ENCODE assay signal across 9 cellular contexts in the genomic region with DNA sequence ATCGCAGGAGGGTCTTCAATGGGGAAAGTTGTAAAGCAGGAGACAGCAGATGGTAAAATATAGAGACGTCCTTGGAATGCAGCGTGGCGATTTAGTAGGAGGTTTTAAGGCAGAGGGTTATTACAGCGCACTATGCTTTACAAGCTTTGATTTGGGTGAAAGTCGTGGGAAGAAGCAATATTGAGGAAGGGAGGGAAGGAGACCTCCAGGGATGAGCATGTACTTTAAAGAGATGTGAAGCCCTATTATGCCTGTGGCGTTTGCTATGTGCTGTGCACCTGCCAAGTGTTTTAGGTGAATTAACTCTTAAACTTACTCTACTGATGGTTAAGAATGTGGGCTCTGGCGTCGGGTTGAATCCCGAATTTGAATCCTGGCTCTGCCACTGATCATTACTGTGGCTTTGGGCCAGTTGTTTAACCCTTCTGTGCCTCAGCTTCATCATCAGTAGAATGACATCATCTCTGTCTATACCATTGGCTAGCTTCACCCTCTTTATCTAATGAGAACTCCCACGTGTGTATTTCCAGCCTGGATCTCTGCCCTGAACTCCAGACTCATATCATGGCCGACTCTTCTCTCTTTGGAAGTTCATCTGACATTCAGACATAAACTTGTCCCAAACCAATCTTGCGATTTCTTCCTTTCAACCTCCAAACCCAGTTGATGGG. TPM values are rescaled to one million over a fixed set of nuclear protein-coding genes. Genes with fewer than 3 reads are reported as not detected.
DNase-seq lines count a peak whose midpoint lies in the region; ATAC-seq and TF ChIP-seq lines count a peak whose summit lies in the region.
"Had no signal": no experiment of that assay in that cellular context is flagged by ENCODE, and none has a peak within 500 bp of the region (broad histone marks: within the 10 kb centered on the region; RNA-seq: fewer than 3 reads in every experiment).

No MANE protein-coding gene starts in this region.

- 22 to 24% methylated on average over 13 of the region's 13 CpGs for WGBS in ectodermal cell, 2 experiments

- no peak for DNase-seq in CD4-positive, CD25-positive, alpha-beta regulatory T cell
- DNase-seq in NB4 (ENCODE audit: low read depth) (no peak), NCI-H1436 treated with DMSO at 0.1 percent for 48 hours (lab: John Stamatoyannopoulos, UW) (no peak), AG08395 (ENCODE audit: low spot score) (no peak), DMS114 treated with DMSO at 0.1 percent for 48 hours (lab: John Stamatoyannopoulos, UW; ENCODE audit: unreplicated experiment) (no peak)
- no peak for DNase-seq in naive thymus-derived CD4-positive, alpha-beta T cell
- no peak for DNase-seq in T-helper 2 cell treated with Interferon-gamma antibody and Interleukin-4, amounts not matched to agents 5 μg/mL and 100 μg/mL, for 36 hours (ENCODE audit: low spot score)

- H3K4me3 Mint-ChIP-seq in CD4-positive, CD25-positive, alpha-beta regulatory T cell, result no peak overlapping the region
- no peak overlapping the region for H3K4me3 Mint-ChIP-seq in naive thymus-derived CD4-positive, alpha-beta T cell
- H3K4me3 Mint-ChIP-seq in T-helper 2 cell treated with Interferon-gamma antibody and Interleukin-4, amounts not matched to agents 5 μg/mL and 100 μg/mL, for 36 hours, result no peak overlapping the region
- H3K4me3 Mint-ChIP-seq: activated naive CD4-positive, alpha-beta T cell treated with anti-CD3 and anti-CD28 coated beads for 36 hours had no signal

- no peaks in the 10 kb centered on the region for H3K27me3 ChIP-seq in CD4-positive, CD25-positive, alpha-beta regulatory T cell (ENCODE audit: control insufficient read depth, insufficient read depth, low read length)
- peaks cover 10% of the 10 kb centered on the region for H3K27me3 ChIP-seq in ectodermal cell (ENCODE audit: control insufficient read depth, insufficient read depth, low read length, poor library complexity, severe bottlenecking)
- no peaks in the 10 kb centered on the region for H3K27me3 ChIP-seq in naive thymus-derived CD4-positive, alpha-beta T cell (ENCODE audit: control insufficient read depth in 2 of 2, insufficient read depth in 2 of 2, low read length in 2 of 2)

- no peak for ATAC-seq in CD4-positive, CD25-positive, alpha-beta regulatory T cell (ENCODE audit: low read depth in 2 of 2)
- no peak for ATAC-seq in naive thymus-derived CD4-positive, alpha-beta T cell

- peak overlapping the region; percentile 87 for H3K4me3 ChIP-seq in CD4-positive, CD25-positive, alpha-beta regulatory T cell (ENCODE audit: low read depth, low read length)
- H3K4me3 ChIP-seq in NB4 (ENCODE audit: low read depth, low read length), result peak overlapping the region; percentile 93
- H3K4me3 ChIP-seq in ectodermal cell (ENCODE audit: insufficient read depth, low read depth, low read length), result peak overlapping the region; percentile 68
- H3K4me3 ChIP-seq in naive thymus-derived CD4-positive, alpha-beta T cell (ENCODE audit: low read length), result peak overlapping the region; percentile 71

- no peaks in the 10 kb centered on the region for H3K36me3 ChIP-seq in CD4-positive, CD25-positive, alpha-beta regulatory T cell (ENCODE audit: control insufficient read depth, insufficient read depth, low read length)
- H3K36me3 ChIP-seq in ectodermal cell (ENCODE audit: control insufficient read depth, insufficient read depth, low read length), result no peaks in the 10 kb centered on the region
- H3K36me3 ChIP-seq in naive thymus-derived CD4-positive, alpha-beta T cell (ENCODE audit: control insufficient read depth in 2 of 3, insufficient read depth in 3 of 3, low read length in 3 of 3), result peaks cover 0 to 6% (median 0%) of the 10 kb centered on the region in 3 experiments

- H3K4me1 Mint-ChIP-seq in CD4-positive, CD25-positive, alpha-beta regulatory T cell, result peaks cover 0 to 29% (median 22%) of the 10 kb centered on the region in 4 donors
- peaks cover 12 to 32% (median 25%) of the 10 kb centered on the region in 7 donors for H3K4me1 Mint-ChIP-seq in naive thymus-derived CD4-positive, alpha-beta T cell
- peaks cover 26% of the 10 kb centered on the region for H3K4me1 Mint-ChIP-seq in T-helper 2 cell treated with Interferon-gamma antibody and Interleukin-4, amounts not matched to agents 5 μg/mL and 100 μg/mL, for 36 hours (ENCODE audit: low read depth)

- intact Hi-C loops in naive thymus-derived CD4-positive, alpha-beta T cell (cut with micrococcal nuclease), result loop anchor here (1.0 to 10.0 kb wide), 19 partner anchors 13 to 1349 kb away; partner anchors contain the start of genes DMWD (in 2 of the 2), IRF2BP1 (in 2 of the 2), MYPOP (in 2 of the 2) and POLR1G (in 2 of the 2)

- H3K27ac ChIP-seq in CD4-positive, CD25-positive, alpha-beta regulatory T cell (ENCODE audit: insufficient read depth, low read length, poor library complexity, severe bottlenecking), result peak overlapping the region; percentile 79
- no peak overlapping the region for H3K27ac ChIP-seq in ectodermal cell (ENCODE audit: insufficient read depth, low read depth, low read length, poor library complexity, severe bottlenecking)
- peak overlapping the region; percentile 84 for H3K27ac ChIP-seq in naive thymus-derived CD4-positive, alpha-beta T cell (ENCODE audit: low read depth, low read length)

- TF ChIP-seq POLR2A in NB4 (IDR thresholded peaks at IDR 0.05; ENCODE audit: extremely low read depth, insufficient read length), result no peak

- CTCF ChIA-PET in naive thymus-derived CD4-positive, alpha-beta T cell (lab: Charles Lee), result interaction anchor here (0.5 to 1.7 kb wide), 4 partner anchors 13 to 353 kb away, joined by 3 to 7 read pairs (median 3); partner anchors contain the start of gene IRF2BP1

- no peaks in the 10 kb centered on the region for H3K9me3 ChIP-seq in CD4-positive, CD25-positive, alpha-beta regulatory T cell (ENCODE audit: control insufficient read depth in 2 of 2, low read length in 2 of 2)
- H3K9me3 ChIP-seq in ectodermal cell (ENCODE audit: control insufficient read depth, low read length), result no peaks in the 10 kb centered on the region
- no peaks in the 10 kb centered on the region for H3K9me3 ChIP-seq in naive thymus-derived CD4-positive, alpha-beta T cell (ENCODE audit: control insufficient read depth in 2 of 3, low read length in 3 of 3)

- no peaks in the 10 kb centered on the region for H3K9me3 Mint-ChIP-seq in CD4-positive, CD25-positive, alpha-beta regulatory T cell
- H3K9me3 Mint-ChIP-seq in naive thymus-derived CD4-positive, alpha-beta T cell, result no peaks in the 10 kb centered on the region
- no peaks in the 10 kb centered on the region for H3K9me3 Mint-ChIP-seq in T-helper 2 cell treated with Interferon-gamma antibody and Interleukin-4, amounts not matched to agents 5 μg/mL and 100 μg/mL, for 36 hours
- H3K9me3 Mint-ChIP-seq: activated naive CD4-positive, alpha-beta T cell treated with anti-CD3 and anti-CD28 coated beads for 36 hours had no signal

- no peak for TF ChIP-seq CTCF in NB4 (IDR thresholded peaks at IDR 0.05; ENCODE audit: low read depth, low read length)

- H3K4me1 ChIP-seq in CD4-positive, CD25-positive, alpha-beta regulatory T cell (ENCODE audit: control insufficient read depth, insufficient read depth, low read length, poor library complexity, severe bottlenecking), result peaks cover 29% of the 10 kb centered on the region
- H3K4me1 ChIP-seq in ectodermal cell (ENCODE audit: control insufficient read depth, insufficient read depth, low read length), result peaks cover 14% of the 10 kb centered on the region
- peaks cover 5 to 9% of the 10 kb centered on the region in 2 donors for H3K4me1 ChIP-seq in naive thymus-derived CD4-positive, alpha-beta T cell (ENCODE audit: control insufficient read depth in 2 of 2, insufficient read depth in 2 of 2, low read length in 2 of 2)

- no peak overlapping the region for H3K27ac Mint-ChIP-seq in CD4-positive, CD25-positive, alpha-beta regulatory T cell
- H3K27ac Mint-ChIP-seq in naive thymus-derived CD4-positive, alpha-beta T cell, result peak overlapping the region in 1 of 9 donors; percentile 72
- H3K27ac Mint-ChIP-seq in T-helper 2 cell treated with Interferon-gamma antibody and Interleukin-4, amounts not matched to agents 5 μg/mL and 100 μg/mL, for 36 hours, result no peak overlapping the region
- H3K27ac Mint-ChIP-seq: activated naive CD4-positive, alpha-beta T cell treated with anti-CD3 and anti-CD28 coated beads for 36 hours had no signal

- no peaks in the 10 kb centered on the region for H3K27me3 Mint-ChIP-seq in CD4-positive, CD25-positive, alpha-beta regulatory T cell
- H3K27me3 Mint-ChIP-seq in naive thymus-derived CD4-positive, alpha-beta T cell, result peaks cover 0 to 14% (median under 1%) of the 10 kb centered on the region in 5 donors
- peaks cover 4% of the 10 kb centered on the region for H3K27me3 Mint-ChIP-seq in T-helper 2 cell treated with Interferon-gamma antibody and Interleukin-4, amounts not matched to agents 5 μg/mL and 100 μg/mL, for 36 hours (ENCODE audit: low read depth)

- POLR2A ChIA-PET in naive thymus-derived CD4-positive, alpha-beta T cell (lab: Charles Lee), result interaction anchor here (1.0 to 1.8 kb wide), 3 partner anchors 18 to 94 kb away, joined by 3 to 7 read pairs (median 6); partner anchors contain the start of gene MYPOP

- H3K36me3 Mint-ChIP-seq in CD4-positive, CD25-positive, alpha-beta regulatory T cell, result peaks cover 7% of the 10 kb centered on the region
- H3K36me3 Mint-ChIP-seq in naive thymus-derived CD4-positive, alpha-beta T cell, result peaks cover 0 to 8% (median 6%) of the 10 kb centered on the region in 5 donors
- peaks cover 10% of the 10 kb centered on the region for H3K36me3 Mint-ChIP-seq in T-helper 2 cell treated with Interferon-gamma antibody and Interleukin-4, amounts not matched to agents 5 μg/mL and 100 μg/mL, for 36 hours (ENCODE audit: low read depth)

RNA-seq across cellular contexts. Expression of gene CCDC61, which starts 0.6 kb away (rescaled TPM):
- 12.6 TPM for total RNA-seq in CD4-positive, CD25-positive, alpha-beta regulatory T cell
- polyA plus RNA-seq in CD4-positive, CD25-positive, alpha-beta regulatory T cell, result 10 to 100 TPM in 1 of 4 donors, 1 to 10 TPM in 3; 7.1 to 11.9 (median 8.2) TPM
- 6.7 TPM for polyA plus RNA-seq in ectodermal cell (2013, experiment 1 of 4)
- polyA plus RNA-seq in ectodermal cell (2013, experiment 2 of 4), result 7.2 TPM
- 9.3 TPM for polyA plus RNA-seq in ectodermal cell (2013, experiment 3 of 4)
- 6.9 TPM for polyA plus RNA-seq in ectodermal cell (2013, experiment 4 of 4)
- total RNA-seq in naive thymus-derived CD4-positive, alpha-beta T cell, result 10 to 100 TPM; 15.5 to 35.8 (median 25.3) TPM
- 10 to 100 TPM; 10.1 to 12.9 TPM for polyA plus RNA-seq in naive thymus-derived CD4-positive, alpha-beta T cell

RNA-seq across cellular contexts. Expression of gene NOVA2, which starts 22.2 kb away (rescaled TPM):
- not detected for total RNA-seq in CD4-positive, CD25-positive, alpha-beta regulatory T cell
- polyA plus RNA-seq in CD4-positive, CD25-positive, alpha-beta regulatory T cell, result not detected
- 15.9 TPM for polyA plus RNA-seq in ectodermal cell (2013, experiment 1 of 4)
- polyA plus RNA-seq in ectodermal cell (2013, experiment 2 of 4), result 18.4 TPM
- polyA plus RNA-seq in ectodermal cell (2013, experiment 3 of 4), result 14.4 TPM
- polyA plus RNA-seq in ectodermal cell (2013, experiment 4 of 4), result 15.8 TPM
- total RNA-seq in naive thymus-derived CD4-positive, alpha-beta T cell, result under 1 TPM in 1 of 5 experiments, not detected in 4; 0.19 TPM
- not detected for polyA plus RNA-seq in naive thymus-derived CD4-positive, alpha-beta T cell
- total RNA-seq: activated naive CD4-positive, alpha-beta T cell treated with anti-CD3 and anti-CD28 coated beads for 36 hours had no signal

RNA-seq across cellular contexts. Expression of gene PGLYRP1, which starts 27.0 kb away (rescaled TPM):
- not detected for total RNA-seq in CD4-positive, CD25-positive, alpha-beta regulatory T cell
- polyA plus RNA-seq in CD4-positive, CD25-positive, alpha-beta regulatory T cell, result not detected
- not detected for polyA plus RNA-seq in ectodermal cell (2013, experiment 1 of 4)
- not detected for polyA plus RNA-seq in ectodermal cell (2013, experiment 2 of 4)
- not detected for polyA plus RNA-seq in ectodermal cell (2013, experiment 3 of 4)
- not detected for polyA plus RNA-seq in ectodermal cell (2013, experiment 4 of 4)
- total RNA-seq in naive thymus-derived CD4-positive, alpha-beta T cell, result not detected
- not detected for polyA plus RNA-seq in naive thymus-derived CD4-positive, alpha-beta T cell
- total RNA-seq: activated naive CD4-positive, alpha-beta T cell treated with anti-CD3 and anti-CD28 coated beads for 36 hours had no signal

RNA-seq across cellular contexts. Expression of gene IGFL4, which starts 45.0 kb away (rescaled TPM):
- total RNA-seq in CD4-positive, CD25-positive, alpha-beta regulatory T cell, result not detected
- polyA plus RNA-seq in CD4-positive, CD25-positive, alpha-beta regulatory T cell, result not detected
- 1.2 TPM for polyA plus RNA-seq in ectodermal cell (2013, experiment 1 of 4)
- polyA plus RNA-seq in ectodermal cell (2013, experiment 2 of 4), result 0.34 TPM
- polyA plus RNA-seq in ectodermal cell (2013, experiment 3 of 4), result 0.53 TPM
- polyA plus RNA-seq in ectodermal cell (2013, experiment 4 of 4), result 0.73 TPM
- total RNA-seq in naive thymus-derived CD4-positive, alpha-beta T cell, result not detected
- not detected for polyA plus RNA-seq in naive thymus-derived CD4-positive, alpha-beta T cell
- total RNA-seq: activated naive CD4-positive, alpha-beta T cell treated with anti-CD3 and anti-CD28 coated beads for 36 hours had no signal
